In the genomic region with DNA sequence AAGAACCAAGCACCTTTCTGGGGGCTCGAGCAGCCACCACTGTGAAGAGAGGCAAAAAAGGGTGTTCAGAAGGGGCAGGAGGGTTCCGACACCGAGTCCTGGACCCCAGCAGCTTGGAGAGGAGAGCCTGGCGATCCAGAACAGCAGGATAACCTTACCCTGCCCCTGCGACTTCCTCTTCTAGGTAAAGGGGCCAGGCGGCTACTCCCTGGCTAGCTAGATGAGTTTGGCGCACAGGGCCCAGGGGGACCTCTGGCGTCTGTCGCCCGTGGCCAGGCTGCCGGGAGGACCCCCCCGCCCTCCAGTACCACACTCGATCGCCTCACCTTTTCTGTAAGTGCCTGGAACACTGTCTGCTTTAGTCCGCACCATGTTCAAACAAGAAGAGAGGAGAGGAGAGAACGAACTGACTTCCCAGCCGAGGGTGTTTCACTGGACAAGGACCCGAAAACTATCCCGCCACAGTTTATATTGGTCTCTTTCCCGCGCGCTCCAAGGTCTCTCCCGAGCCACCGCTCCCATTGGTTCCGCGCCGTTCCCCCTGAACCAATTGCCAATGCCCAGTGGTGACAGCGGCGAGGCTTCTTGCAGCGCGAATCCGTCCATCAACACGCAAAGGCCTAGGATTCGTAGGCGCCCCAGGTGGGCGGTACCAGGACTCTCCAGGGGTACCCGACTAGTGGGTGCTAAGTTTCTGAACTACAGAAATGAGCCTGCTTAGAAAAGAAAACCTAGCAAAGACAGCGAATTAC, we compare ENCODE assay signal across 8 cellular contexts. TPM values are rescaled to one million over a fixed set of nuclear protein-coding genes. Genes with fewer than 3 reads are reported as not detected.
DNase-seq lines count a peak whose midpoint lies in the region; ATAC-seq and TF ChIP-seq lines count a peak whose summit lies in the region.

TSS of gene PCLAF (minus strand) at position 442 of the 752 bp plus-strand sequence. CDS start at position 372, 70 bp downstream.

- H3K4me3 ChIP-seq in CD4-positive, CD25-positive, alpha-beta regulatory T cell (ENCODE audit: low read depth, low read length), result peak within 1 kb of the TSS; percentile 95
- H3K4me3 ChIP-seq in left lung, result peak within 1 kb of the TSS; percentile 49 to 62

- no peaks in the 10 kb centered on the region for H3K36me3 Mint-ChIP-seq in CD4-positive, CD25-positive, alpha-beta regulatory T cell

- TF ChIP-seq CTCF in left lung (IDR thresholded peaks at IDR 0.05), result no peak

- no peaks in the 10 kb centered on the region for H3K36me3 ChIP-seq in CD4-positive, CD25-positive, alpha-beta regulatory T cell (ENCODE audit: control insufficient read depth, insufficient read depth, low read length)
- no peaks in the 10 kb centered on the region for H3K36me3 ChIP-seq in left lung

- H3K27me3 ChIP-seq in CD4-positive, CD25-positive, alpha-beta regulatory T cell (ENCODE audit: control insufficient read depth, insufficient read depth, low read length), result no peaks in the 10 kb centered on the region
- H3K27me3 ChIP-seq in left lung, result no peaks in the 10 kb centered on the region

- H3K4me1 ChIP-seq in CD4-positive, CD25-positive, alpha-beta regulatory T cell (ENCODE audit: control insufficient read depth, insufficient read depth, low read length, poor library complexity, severe bottlenecking), result peaks cover 20% of the 10 kb centered on the region
- peaks cover 0 to 17% of the 10 kb centered on the region in 2 donors for H3K4me1 ChIP-seq in left lung

- peaks cover 11 to 24% (median 17%) of the 10 kb centered on the region in 4 donors for H3K4me1 Mint-ChIP-seq in CD4-positive, CD25-positive, alpha-beta regulatory T cell

- H3K9me3 Mint-ChIP-seq in CD4-positive, CD25-positive, alpha-beta regulatory T cell, result no peaks in the 10 kb centered on the region

- peak within 1 kb of the TSS; percentile 56 to 86 (median 79) for H3K27ac Mint-ChIP-seq in CD4-positive, CD25-positive, alpha-beta regulatory T cell

- ATAC-seq in CD4-positive, CD25-positive, alpha-beta regulatory T cell (ENCODE audit: low read depth in 2 of 2), result peak; percentile 100
- peak; percentile 94 for ATAC-seq in GM19397 (IDR thresholded peaks at IDR 0.05; ENCODE audit: unreplicated experiment)
- peak; percentile 93 for ATAC-seq in HG03565 (IDR thresholded peaks at IDR 0.05; ENCODE audit: unreplicated experiment)
- ATAC-seq in left lung, result peak; percentile 100

- intact Hi-C loops in left lung (cut with DNase I), result no loop called here

- peak within 1 kb of the TSS; percentile 60 for H3K27ac ChIP-seq in CD4-positive, CD25-positive, alpha-beta regulatory T cell (ENCODE audit: insufficient read depth, low read length, poor library complexity, severe bottlenecking)
- no peak within 1 kb of the TSS for H3K27ac ChIP-seq in left lung

- H3K4me3 Mint-ChIP-seq in CD4-positive, CD25-positive, alpha-beta regulatory T cell, result peak within 1 kb of the TSS; percentile 91 to 97 (median 94)

- DNase-seq in CD4-positive, CD25-positive, alpha-beta regulatory T cell, result peak; percentile 89 to 97 (median 90)
- DNase-seq in NCI-H748 treated with DMSO at 0.1 percent for 48 hours (lab: John Stamatoyannopoulos, UW) (peak; percentile 79), dermis blood vessel endothelial cell (peak; percentile 97), left lung (peak; percentile 96 to 98)
- peak; percentile 87 for DNase-seq in activated CD4-positive, alpha-beta T cell treated with anti-CD3 and anti-CD28 coated beads, Interleukin-2, amount 50 U/mL, for 1 hour
- peak; percentile 82 for DNase-seq in stimulated activated CD4-positive, alpha-beta T cell treated with anti-CD3 and anti-CD28 coated beads, Interleukin-2, amount 100 ng/mL, for 4 hours (ENCODE audit: low read depth)

- H3K27me3 Mint-ChIP-seq in CD4-positive, CD25-positive, alpha-beta regulatory T cell, result no peaks in the 10 kb centered on the region

- no peaks in the 10 kb centered on the region for H3K9me3 ChIP-seq in CD4-positive, CD25-positive, alpha-beta regulatory T cell (ENCODE audit: control insufficient read depth in 2 of 2, low read length in 2 of 2)
- H3K9me3 ChIP-seq in left lung, result no peaks in the 10 kb centered on the region

RNA-seq across cellular contexts. Expression of gene PCLAF, which starts in this region (rescaled TPM):
- 1.0 TPM for total RNA-seq in CD4-positive, CD25-positive, alpha-beta regulatory T cell
- 10 to 100 TPM in 2 of 4 donors, 1 to 10 TPM in 2; 9.1 to 27.0 (median 10.8) TPM for polyA plus RNA-seq in CD4-positive, CD25-positive, alpha-beta regulatory T cell
- total RNA-seq in dermis blood vessel endothelial cell (13.4 and 31.2 TPM in 2 replicates), left lung (10 to 100 TPM; 12.3 to 14.9 TPM)
